In the genomic region with DNA sequence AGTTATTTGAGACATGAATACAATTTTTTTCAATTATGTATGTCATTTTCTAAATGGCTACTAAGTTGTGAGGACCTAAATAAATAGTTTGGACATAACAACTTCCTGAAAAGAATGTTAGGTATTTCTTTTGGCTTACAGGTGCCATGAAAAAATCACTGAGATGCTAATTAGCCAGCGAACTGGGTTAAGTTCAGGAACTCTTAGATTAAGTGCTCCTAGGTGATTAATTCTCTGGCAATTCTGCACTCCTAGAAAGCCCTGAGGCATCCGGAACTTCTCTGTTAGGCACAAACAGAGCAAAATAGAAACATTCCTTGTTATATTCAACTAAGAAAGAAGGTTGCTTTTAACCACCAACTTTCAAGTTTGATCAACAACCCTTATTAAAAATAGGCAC, we compare ENCODE assay signal across 27 cellular contexts.
DNase-seq lines count a peak whose midpoint lies in the region; ATAC-seq, FAIRE-seq and TF ChIP-seq lines count a peak whose summit lies in the region.
"Had no signal": no experiment of that assay in that cellular context is flagged by ENCODE, and none has a peak within 500 bp of the region (broad histone marks: within the 10 kb centered on the region; RNA-seq: fewer than 3 reads in every experiment).

No MANE protein-coding gene starts in this region.

- H3K27me3 ChIP-seq in breast epithelium = no peaks in the 10 kb centered on the region
- no peaks in the 10 kb centered on the region for H3K27me3 ChIP-seq in keratinocyte (ENCODE audit: control insufficient read depth, extremely low read depth, insufficient read depth, low read length)
- H3K27me3 ChIP-seq: heart right ventricle, suprapubic skin had no signal

- H3K4me3 ChIP-seq in breast epithelium (no peak overlapping the region), SK-N-MC (peak overlapping the region; percentile 4; the same call in 1 of the 2 replicates), keratinocyte (ENCODE audit: control insufficient read depth in 2 of 3, extremely low read depth in 1 of 3, insufficient read depth in 2 of 3, low read depth in 1 of 3, low read length in 3 of 3) (no peak overlapping the region)
- H3K4me3 ChIP-seq: heart right ventricle, prostate gland, suprapubic skin had no signal

- no peaks in the 10 kb centered on the region for H3K9me1 ChIP-seq in keratinocyte (ENCODE audit: control insufficient read depth, extremely low read depth, insufficient read depth, low read length)

- no peaks in the 10 kb centered on the region for H4K20me1 ChIP-seq in keratinocyte (ENCODE audit: control insufficient read depth, extremely low read depth, insufficient read depth, low read length)

- BruUV-seq in MCF 10A (replicated peaks; lab: Mats Ljungman, UMichigan) = no TSS peak

- H3K4me3 Mint-ChIP-seq in MCF 10A (ENCODE audit: unreplicated experiment) = no peak overlapping the region
- H3K4me3 Mint-ChIP-seq in WTC11 = no peak overlapping the region
- no peak overlapping the region for H3K4me3 Mint-ChIP-seq in activated CD8-positive, alpha-beta T cell treated with anti-CD3 and anti-CD28 coated beads for 36 hours
- H3K4me3 Mint-ChIP-seq: activated naive CD4-positive, alpha-beta T cell treated with anti-CD3 and anti-CD28 coated beads for 36 hours; activated T-helper 1 cell treated with anti-CD3 and anti-CD28 coated beads, Interleukin-12 subunit alpha, Interleukin-12 subunit beta, Interleukin-2, Interleukin-4 antibody, amounts not matched to agents 30 ng/mL and 10 ng/mL and 1 ng/mL, durations not matched to agents 14 hours and 24 hours and 36 hours; naive thymus-derived CD4-positive, alpha-beta T cell; stimulated activated memory B cell treated with anti-CD40 and anti-IgM and Interleukin-4, amounts not matched to agents 10 μg/mL and 1 μg/mL and 100 μg/mL, for 72 hours had no signal

- H2AFZ ChIP-seq in keratinocyte (ENCODE audit: control insufficient read depth, low read length) = no peak overlapping the region

- H3K4me2 ChIP-seq in keratinocyte (ENCODE audit: control insufficient read depth, extremely low read depth, insufficient read depth, low read depth, low read length) = peak overlapping the region; percentile 42

- H3K27ac ChIP-seq in breast epithelium (no peak overlapping the region), SK-N-MC (peak overlapping the region; percentile 38), keratinocyte (ENCODE audit: control insufficient read depth, insufficient read depth, low read length) (no peak overlapping the region)
- H3K27ac ChIP-seq: heart right ventricle, prostate gland, suprapubic skin had no signal

- H3K27ac Mint-ChIP-seq in MCF 10A (ENCODE audit: low read depth, unreplicated experiment) (no peak overlapping the region), WTC11 (no peak overlapping the region)
- no peak overlapping the region for H3K27ac Mint-ChIP-seq in activated CD8-positive, alpha-beta T cell treated with anti-CD3 and anti-CD28 coated beads for 36 hours
- H3K27ac Mint-ChIP-seq: activated naive CD4-positive, alpha-beta T cell treated with anti-CD3 and anti-CD28 coated beads for 36 hours; activated T-helper 1 cell treated with anti-CD3 and anti-CD28 coated beads, Interleukin-12 subunit alpha, Interleukin-12 subunit beta, Interleukin-2, Interleukin-4 antibody, amounts not matched to agents 30 ng/mL and 10 ng/mL and 1 ng/mL, durations not matched to agents 14 hours and 24 hours and 36 hours; naive thymus-derived CD4-positive, alpha-beta T cell; stimulated activated memory B cell treated with anti-CD40 and anti-IgM and Interleukin-4, amounts not matched to agents 10 μg/mL and 1 μg/mL and 100 μg/mL, for 72 hours had no signal

- POLR2A ChIA-PET in MCF 10A (lab: Yijun Ruan, JAX) (interaction anchor here (0.8 kb wide), 1 partner anchor 53 kb away, joined by 4 read pairs; no protein-coding TSS in a partner anchor), WTC11 (lab: Charles Lee) (interaction anchor here (0.6 kb wide), 1 partner anchor 511 kb away, joined by 3 read pairs; no protein-coding TSS in a partner anchor)
- POLR2A ChIA-PET in activated CD8-positive, alpha-beta T cell treated with anti-CD3 and anti-CD28 coated beads for 36 hours (lab: Charles Lee) = no interaction called here

- ATAC-seq in WTC11 = no peak
- ATAC-seq in activated CD8-positive, alpha-beta T cell treated with anti-CD3 and anti-CD28 coated beads for 36 hours = no peak
- ATAC-seq: heart right ventricle; left ventricle myocardium superior; naive thymus-derived CD4-positive, alpha-beta T cell; stimulated activated memory B cell treated with anti-CD40 and anti-IgM and Interleukin-4, amounts not matched to agents 10 μg/mL and 1 μg/mL and 100 μg/mL, for 72 hours had no signal

- H3K9ac ChIP-seq in SK-N-MC (ENCODE audit: insufficient read length) = no peak overlapping the region
- no peak overlapping the region for H3K9ac ChIP-seq in keratinocyte (ENCODE audit: control insufficient read depth, extremely low read depth, insufficient read depth, low read length)

- H3K36me3 Mint-ChIP-seq in MCF 10A (ENCODE audit: insufficient read depth, unreplicated experiment) = peaks cover 5% of the 10 kb centered on the region
- H3K36me3 Mint-ChIP-seq in WTC11 = no peaks in the 10 kb centered on the region
- peaks cover 8% of the 10 kb centered on the region for H3K36me3 Mint-ChIP-seq in activated CD8-positive, alpha-beta T cell treated with anti-CD3 and anti-CD28 coated beads for 36 hours (ENCODE audit: low read depth)

- TF ChIP-seq CTCF in MCF 10A (IDR thresholded peaks at IDR 0.05; ENCODE audit: unreplicated experiment) (no peak), breast epithelium (IDR thresholded peaks at IDR 0.05) (no peak), keratinocyte (optimal IDR thresholded peaks at IDR 0.05 in 1 of 3, IDR thresholded peaks at IDR 0.05 in 1 of 3, conservative IDR thresholded peaks at IDR 0.05 in 1 of 3; ENCODE audit: extremely low read depth in 1 of 3, insufficient read depth in 2 of 3, low read length in 3 of 3) (no peak), WTC11 (IDR thresholded peaks at IDR 0.05) (no peak)
- no peak for TF ChIP-seq CTCF in activated CD8-positive, alpha-beta T cell treated with anti-CD3 and anti-CD28 coated beads for 36 hours (IDR thresholded peaks at IDR 0.05)

- H3K4me1 ChIP-seq in breast epithelium (no peaks in the 10 kb centered on the region), keratinocyte (ENCODE audit: control insufficient read depth, extremely low read depth, insufficient read depth, low read length) (peaks cover 18% of the 10 kb centered on the region)
- H3K4me1 ChIP-seq: prostate gland had no signal

- H3K79me2 ChIP-seq in keratinocyte (ENCODE audit: control insufficient read depth, insufficient read depth, low read length) = no peaks in the 10 kb centered on the region

- H3K4me1 Mint-ChIP-seq in MCF 10A (ENCODE audit: insufficient read depth, unreplicated experiment) (peaks cover 11% of the 10 kb centered on the region), WTC11 (peaks cover 39% of the 10 kb centered on the region)
- H3K4me1 Mint-ChIP-seq in activated CD8-positive, alpha-beta T cell treated with anti-CD3 and anti-CD28 coated beads for 36 hours (ENCODE audit: low read depth) = peaks cover 2% of the 10 kb centered on the region

- H3K36me3 ChIP-seq in breast epithelium (no peaks in the 10 kb centered on the region), SK-N-MC (ENCODE audit: insufficient read depth, low read length) (peaks cover 6% of the 10 kb centered on the region; the same call in 1 of the 2 replicates), keratinocyte (ENCODE audit: control insufficient read depth in 2 of 2, extremely low read depth in 1 of 2, insufficient read depth in 2 of 2, low read length in 2 of 2) (no peaks in the 10 kb centered on the region)
- H3K36me3 ChIP-seq: heart right ventricle, prostate gland, suprapubic skin had no signal

- H3K9me3 ChIP-seq in breast epithelium (no peaks in the 10 kb centered on the region), SK-N-MC (ENCODE audit: low read depth, low read length) (no peaks in the 10 kb centered on the region), keratinocyte (ENCODE audit: control insufficient read depth, low read depth, low read length) (no peaks in the 10 kb centered on the region)
- H3K9me3 ChIP-seq: heart right ventricle, prostate gland, suprapubic skin had no signal

- H3K9me3 Mint-ChIP-seq in MCF 10A (ENCODE audit: unreplicated experiment) (peaks cover 5% of the 10 kb centered on the region), WTC11 (no peaks in the 10 kb centered on the region)
- no peaks in the 10 kb centered on the region for H3K9me3 Mint-ChIP-seq in activated CD8-positive, alpha-beta T cell treated with anti-CD3 and anti-CD28 coated beads for 36 hours
- H3K9me3 Mint-ChIP-seq: activated naive CD4-positive, alpha-beta T cell treated with anti-CD3 and anti-CD28 coated beads for 36 hours; activated T-helper 1 cell treated with anti-CD3 and anti-CD28 coated beads, Interleukin-12 subunit alpha, Interleukin-12 subunit beta, Interleukin-2, Interleukin-4 antibody, amounts not matched to agents 30 ng/mL and 10 ng/mL and 1 ng/mL, durations not matched to agents 14 hours and 24 hours and 36 hours; stimulated activated memory B cell treated with anti-CD40 and anti-IgM and Interleukin-4, amounts not matched to agents 10 μg/mL and 1 μg/mL and 100 μg/mL, for 72 hours had no signal

- H3K27me3 Mint-ChIP-seq in MCF 10A (ENCODE audit: insufficient read depth, unreplicated experiment) = no peaks in the 10 kb centered on the region
- H3K27me3 Mint-ChIP-seq in WTC11 (ENCODE audit: low read depth) = no peaks in the 10 kb centered on the region
- no peaks in the 10 kb centered on the region for H3K27me3 Mint-ChIP-seq in activated CD8-positive, alpha-beta T cell treated with anti-CD3 and anti-CD28 coated beads for 36 hours
- H3K27me3 Mint-ChIP-seq: naive thymus-derived CD4-positive, alpha-beta T cell; stimulated activated memory B cell treated with anti-CD40 and anti-IgM and Interleukin-4, amounts not matched to agents 10 μg/mL and 1 μg/mL and 100 μg/mL, for 72 hours had no signal

- TF ChIP-seq POLR2A in breast epithelium (IDR thresholded peaks at IDR 0.05) = no peak

- CTCF ChIA-PET in MCF 10A (lab: Yijun Ruan, JAX) = interaction anchor here (0.6 kb wide), 1 partner anchor 56 kb away, joined by 4 read pairs; no protein-coding TSS in a partner anchor
- CTCF ChIA-PET in WTC11 (lab: Charles Lee) = interaction anchor here (1.0 kb wide), 1 partner anchor 454 kb away, joined by 3 read pairs; no protein-coding TSS in a partner anchor
- CTCF ChIA-PET in activated CD8-positive, alpha-beta T cell treated with anti-CD3 and anti-CD28 coated beads for 36 hours (lab: Charles Lee) = interaction anchor here (1.1 kb wide), 1 partner anchor 12 kb away, joined by 3 read pairs; no protein-coding TSS in a partner anchor

- FAIRE-seq in keratinocyte (lab: Jason Lieb, UNC) = peak; percentile 71
- FAIRE-seq: colon had no signal

- dilution Hi-C loops in keratinocyte (cut with MboI; ENCODE audit: extremely low pct_ligation_motif_present, low sequenced_read_pairs) = no loop called here

- DNase-seq in MCF 10A (ENCODE audit: unreplicated experiment) (peak; percentile 29), breast epithelium (ENCODE audit: low spot score in 2 of 2) (no peak), SK-N-MC (ENCODE audit: low read depth, low spot score) (no peak), keratinocyte (ENCODE audit: low read depth, low spot score) (no peak), NCI-H1105 treated with DMSO at 0.1 percent for 48 hours (lab: John Stamatoyannopoulos, UW) (no peak), WTC11 (ENCODE audit: low spot score) (no peak), DMS 273 (lab: John Stamatoyannopoulos, UW; ENCODE audit: unreplicated experiment) (no peak)
- DNase-seq in activated CD8-positive, alpha-beta T cell treated with anti-CD3 and anti-CD28 coated beads for 36 hours = no peak
- DNase-seq: 8988T; activated naive CD4-positive, alpha-beta T cell treated with anti-CD3 and anti-CD28 coated beads for 36 hours; effector CD4-positive, alpha-beta T cell; foreskin fibroblast; H7; heart right ventricle; left ventricle myocardium superior; midbrain; naive thymus-derived CD4-positive, alpha-beta T cell; NCI-H2081; NCI-H446 treated with DMSO at 0.1 percent for 48 hours; nucleus accumbens; stimulated activated CD4-positive, alpha-beta T cell treated with anti-CD3 and anti-CD28 coated beads, Interleukin-4, amount 100 ng/mL, for 4 hours; T-helper 9 cell had no signal

- intact Hi-C loops in MCF 10A (cut with micrococcal nuclease) = no loop called here
- intact Hi-C loops in breast epithelium (cut with DNase I; ENCODE audit: low total_unique reads) = no loop called here
- intact Hi-C loops in activated CD8-positive, alpha-beta T cell treated with anti-CD3 and anti-CD28 coated beads for 36 hours (cut with micrococcal nuclease) = no loop called here
